In the genomic region with DNA sequence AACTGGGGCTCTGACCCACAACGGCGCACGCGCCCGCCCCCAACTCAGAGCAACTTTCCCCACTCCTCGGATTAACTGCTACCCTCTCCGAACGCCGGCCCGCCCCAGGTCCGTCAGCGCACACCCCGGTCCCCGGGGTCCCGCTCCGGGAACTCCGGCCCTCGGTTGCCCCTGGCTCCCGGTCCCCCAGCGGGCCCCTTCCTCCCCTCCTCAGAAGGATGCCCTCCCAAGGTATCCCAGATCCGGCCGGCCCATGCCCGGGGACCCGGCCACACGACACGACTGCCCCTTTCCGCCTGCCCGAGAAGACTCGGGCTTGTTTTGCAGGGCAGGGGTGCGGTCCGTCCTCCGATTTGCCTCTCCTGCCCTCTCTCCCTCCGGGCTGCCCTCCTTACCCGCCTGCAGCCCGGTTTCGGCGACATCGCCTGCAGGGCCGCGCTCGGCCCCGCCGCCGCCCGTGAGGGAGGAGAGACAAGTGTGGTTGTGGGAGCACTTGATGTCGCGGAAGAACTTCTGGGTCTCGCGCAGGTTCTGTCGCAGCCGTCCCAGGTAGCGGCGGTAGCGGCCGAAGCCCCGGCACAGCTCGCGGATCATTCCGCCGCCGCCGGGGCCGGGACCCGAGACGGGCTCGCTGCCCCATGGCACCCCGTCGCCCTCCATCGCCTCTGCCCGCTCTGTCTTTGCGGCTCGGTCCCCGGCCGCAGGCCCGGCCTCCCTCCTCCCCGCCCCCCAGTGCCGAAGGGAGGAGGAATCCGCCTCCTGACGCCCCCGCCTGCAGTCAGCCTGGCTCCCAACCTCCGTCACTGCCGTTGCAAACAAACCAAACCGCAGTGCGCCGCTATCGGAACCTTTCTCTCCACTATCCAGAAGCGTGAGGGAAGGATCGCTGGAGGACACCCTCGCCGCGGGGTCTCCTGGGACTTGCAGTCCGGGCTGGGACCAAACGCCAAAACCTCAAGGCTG, we compare ENCODE assay signal across 1 cellular context.
A peak's percentile ranks its signal among the peaks of the same experiment; 100 is the strongest.
TF ChIP-seq lines count a peak whose summit lies in the region.

Gene DSTYK (minus strand): TSS at position 827 of the 963 bp plus-strand sequence. CDS start 167 bp downstream, at position 660.

TF ChIP-seq in HepG2, 621 proteins besides CTCF, POLR2A, EP300 and RAD21 (continued from another document and continues in another):
- TF ChIP-seq, protein P1, sequence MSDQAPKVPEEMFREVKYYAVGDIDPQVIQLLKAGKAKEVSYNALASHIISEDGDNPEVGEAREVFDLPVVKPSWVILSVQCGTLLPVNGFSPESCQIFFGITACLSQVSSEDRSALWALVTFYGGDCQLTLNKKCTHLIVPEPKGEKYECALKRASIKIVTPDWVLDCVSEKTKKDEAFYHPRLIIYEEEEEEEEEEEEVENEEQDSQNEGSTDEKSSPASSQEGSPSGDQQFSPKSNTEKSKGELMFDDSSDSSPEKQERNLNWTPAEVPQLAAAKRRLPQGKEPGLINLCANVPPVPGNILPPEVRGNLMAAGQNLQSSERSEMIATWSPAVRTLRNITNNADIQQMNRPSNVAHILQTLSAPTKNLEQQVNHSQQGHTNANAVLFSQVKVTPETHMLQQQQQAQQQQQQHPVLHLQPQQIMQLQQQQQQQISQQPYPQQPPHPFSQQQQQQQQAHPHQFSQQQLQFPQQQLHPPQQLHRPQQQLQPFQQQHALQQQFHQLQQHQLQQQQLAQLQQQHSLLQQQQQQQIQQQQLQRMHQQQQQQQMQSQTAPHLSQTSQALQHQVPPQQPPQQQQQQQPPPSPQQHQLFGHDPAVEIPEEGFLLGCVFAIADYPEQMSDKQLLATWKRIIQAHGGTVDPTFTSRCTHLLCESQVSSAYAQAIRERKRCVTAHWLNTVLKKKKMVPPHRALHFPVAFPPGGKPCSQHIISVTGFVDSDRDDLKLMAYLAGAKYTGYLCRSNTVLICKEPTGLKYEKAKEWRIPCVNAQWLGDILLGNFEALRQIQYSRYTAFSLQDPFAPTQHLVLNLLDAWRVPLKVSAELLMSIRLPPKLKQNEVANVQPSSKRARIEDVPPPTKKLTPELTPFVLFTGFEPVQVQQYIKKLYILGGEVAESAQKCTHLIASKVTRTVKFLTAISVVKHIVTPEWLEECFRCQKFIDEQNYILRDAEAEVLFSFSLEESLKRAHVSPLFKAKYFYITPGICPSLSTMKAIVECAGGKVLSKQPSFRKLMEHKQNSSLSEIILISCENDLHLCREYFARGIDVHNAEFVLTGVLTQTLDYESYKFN (CRISPR knock-in tag; conservative IDR thresholded peaks at IDR 0.05): peak; percentile 64
- TF ChIP-seq ZNF850 (CRISPR knock-in tag; conservative IDR thresholded peaks at IDR 0.05) (no peak), ZNF580 (CRISPR knock-in tag; IDR thresholded peaks at IDR 0.05; ENCODE audit: borderline replicate concordance, low read depth) (peak; percentile 82; the same call in 1 of the 2 replicates), PHF20 (CRISPR knock-in tag; IDR thresholded peaks at IDR 0.05) (peak; percentile 70), ZXDC (CRISPR knock-in tag; IDR thresholded peaks at IDR 0.05) (peak; percentile 62; the same call in 1 of the 2 replicates), ELF3 (CRISPR knock-in tag; IDR thresholded peaks at IDR 0.05) (peak; percentile 60), ZNF619 (CRISPR knock-in tag; IDR thresholded peaks at IDR 0.05) (peak; percentile 73; the same call in 1 of the 2 replicates), POLR2AphosphoS2 (IDR thresholded peaks at IDR 0.05; ENCODE audit: low read depth, low read length) (no peak), EEA1 (CRISPR knock-in tag; IDR thresholded peaks at IDR 0.05; ENCODE audit: borderline replicate concordance) (no peak), ZNF362 (CRISPR knock-in tag; IDR thresholded peaks at IDR 0.05; ENCODE audit: borderline replicate concordance) (no peak; the same call in 1 of the 2 replicates), ZNF572 (CRISPR knock-in tag; IDR thresholded peaks at IDR 0.05) (no peak), ZSCAN25 (CRISPR knock-in tag; IDR thresholded peaks at IDR 0.05) (peak; percentile 77), ZNF709 (CRISPR knock-in tag; IDR thresholded peaks at IDR 0.05) (no peak; the same call in 1 of the 2 replicates), PHB2 (IDR thresholded peaks at IDR 0.05; ENCODE audit: partially characterized antibody) (no peak), CEBPB (IDR thresholded peaks at IDR 0.05; ENCODE audit: borderline replicate concordance, low read depth, low read length) (no peak), ZNF614 (CRISPR knock-in tag; IDR thresholded peaks at IDR 0.05; ENCODE audit: borderline replicate concordance) (peak; percentile 93), KAT7 (CRISPR knock-in tag; IDR thresholded peaks at IDR 0.05; ENCODE audit: borderline replicate concordance) (peak; percentile 97), CENPBD1 (CRISPR knock-in tag; IDR thresholded peaks at IDR 0.05; ENCODE audit: borderline replicate concordance, low read depth) (peak; percentile 63; the same call in 1 of the 2 replicates), SSRP1 (CRISPR knock-in tag; IDR thresholded peaks at IDR 0.05) (0 out of 2 replicates have a peak, but pooled peaks have one; percentile 80), PCBP2 (optimal IDR thresholded peaks at IDR 0.05; ENCODE audit: low read depth, low read length, poor library complexity, severe bottlenecking) (no peak), SP5 (CRISPR knock-in tag; IDR thresholded peaks at IDR 0.05; ENCODE audit: borderline replicate concordance, low read depth) (peak; percentile 22; the same call in 1 of the 2 replicates), MLXIP (CRISPR knock-in tag; IDR thresholded peaks at IDR 0.05; ENCODE audit: borderline replicate concordance) (no peak), GABPA (IDR thresholded peaks at IDR 0.05; ENCODE audit: low read depth, low read length) (peak; percentile 69), GABPA (CRISPR knock-in tag; IDR thresholded peaks at IDR 0.05; ENCODE audit: low read depth) (peak; percentile 92)
- TF ChIP-seq, protein P2, sequence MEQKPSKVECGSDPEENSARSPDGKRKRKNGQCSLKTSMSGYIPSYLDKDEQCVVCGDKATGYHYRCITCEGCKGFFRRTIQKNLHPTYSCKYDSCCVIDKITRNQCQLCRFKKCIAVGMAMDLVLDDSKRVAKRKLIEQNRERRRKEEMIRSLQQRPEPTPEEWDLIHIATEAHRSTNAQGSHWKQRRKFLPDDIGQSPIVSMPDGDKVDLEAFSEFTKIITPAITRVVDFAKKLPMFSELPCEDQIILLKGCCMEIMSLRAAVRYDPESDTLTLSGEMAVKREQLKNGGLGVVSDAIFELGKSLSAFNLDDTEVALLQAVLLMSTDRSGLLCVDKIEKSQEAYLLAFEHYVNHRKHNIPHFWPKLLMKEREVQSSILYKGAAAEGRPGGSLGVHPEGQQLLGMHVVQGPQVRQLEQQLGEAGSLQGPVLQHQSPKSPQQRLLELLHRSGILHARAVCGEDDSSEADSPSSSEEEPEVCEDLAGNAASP (CRISPR knock-in tag; IDR thresholded peaks at IDR 0.05; ENCODE audit: borderline replicate concordance): peak; percentile 35; the same call in 1 of the 2 replicates
- TF ChIP-seq, protein P3, sequence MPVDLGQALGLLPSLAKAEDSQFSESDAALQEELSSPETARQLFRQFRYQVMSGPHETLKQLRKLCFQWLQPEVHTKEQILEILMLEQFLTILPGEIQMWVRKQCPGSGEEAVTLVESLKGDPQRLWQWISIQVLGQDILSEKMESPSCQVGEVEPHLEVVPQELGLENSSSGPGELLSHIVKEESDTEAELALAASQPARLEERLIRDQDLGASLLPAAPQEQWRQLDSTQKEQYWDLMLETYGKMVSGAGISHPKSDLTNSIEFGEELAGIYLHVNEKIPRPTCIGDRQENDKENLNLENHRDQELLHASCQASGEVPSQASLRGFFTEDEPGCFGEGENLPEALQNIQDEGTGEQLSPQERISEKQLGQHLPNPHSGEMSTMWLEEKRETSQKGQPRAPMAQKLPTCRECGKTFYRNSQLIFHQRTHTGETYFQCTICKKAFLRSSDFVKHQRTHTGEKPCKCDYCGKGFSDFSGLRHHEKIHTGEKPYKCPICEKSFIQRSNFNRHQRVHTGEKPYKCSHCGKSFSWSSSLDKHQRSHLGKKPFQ (CRISPR knock-in tag; IDR thresholded peaks at IDR 0.05; ENCODE audit: insufficient replicate concordance): peak; percentile 74
- TF ChIP-seq, protein P4, sequence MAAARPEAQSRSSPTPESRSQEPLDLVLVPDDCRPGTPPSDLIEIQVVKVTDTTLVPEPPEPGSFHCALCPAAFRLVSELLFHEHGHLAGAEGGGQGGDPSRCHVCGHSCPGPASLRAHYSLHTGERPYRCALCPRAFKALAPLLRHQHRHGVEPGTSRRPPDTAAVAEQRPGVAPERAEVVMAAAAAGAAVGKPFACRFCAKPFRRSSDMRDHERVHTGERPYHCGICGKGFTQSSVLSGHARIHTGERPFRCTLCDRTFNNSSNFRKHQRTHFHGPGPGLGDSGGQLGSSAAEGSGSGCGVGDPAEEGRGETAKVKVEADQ (CRISPR knock-in tag; IDR thresholded peaks at IDR 0.05; ENCODE audit: borderline replicate concordance): peak; percentile 29; the same call in 1 of the 2 replicates
- TF ChIP-seq, protein P5, sequence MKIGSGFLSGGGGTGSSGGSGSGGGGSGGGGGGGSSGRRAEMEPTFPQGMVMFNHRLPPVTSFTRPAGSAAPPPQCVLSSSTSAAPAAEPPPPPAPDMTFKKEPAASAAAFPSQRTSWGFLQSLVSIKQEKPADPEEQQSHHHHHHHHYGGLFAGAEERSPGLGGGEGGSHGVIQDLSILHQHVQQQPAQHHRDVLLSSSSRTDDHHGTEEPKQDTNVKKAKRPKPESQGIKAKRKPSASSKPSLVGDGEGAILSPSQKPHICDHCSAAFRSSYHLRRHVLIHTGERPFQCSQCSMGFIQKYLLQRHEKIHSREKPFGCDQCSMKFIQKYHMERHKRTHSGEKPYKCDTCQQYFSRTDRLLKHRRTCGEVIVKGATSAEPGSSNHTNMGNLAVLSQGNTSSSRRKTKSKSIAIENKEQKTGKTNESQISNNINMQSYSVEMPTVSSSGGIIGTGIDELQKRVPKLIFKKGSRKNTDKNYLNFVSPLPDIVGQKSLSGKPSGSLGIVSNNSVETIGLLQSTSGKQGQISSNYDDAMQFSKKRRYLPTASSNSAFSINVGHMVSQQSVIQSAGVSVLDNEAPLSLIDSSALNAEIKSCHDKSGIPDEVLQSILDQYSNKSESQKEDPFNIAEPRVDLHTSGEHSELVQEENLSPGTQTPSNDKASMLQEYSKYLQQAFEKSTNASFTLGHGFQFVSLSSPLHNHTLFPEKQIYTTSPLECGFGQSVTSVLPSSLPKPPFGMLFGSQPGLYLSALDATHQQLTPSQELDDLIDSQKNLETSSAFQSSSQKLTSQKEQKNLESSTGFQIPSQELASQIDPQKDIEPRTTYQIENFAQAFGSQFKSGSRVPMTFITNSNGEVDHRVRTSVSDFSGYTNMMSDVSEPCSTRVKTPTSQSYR (CRISPR knock-in tag; IDR thresholded peaks at IDR 0.05; ENCODE audit: borderline replicate concordance): no peak; the same call in none of the 2 replicates
- TF ChIP-seq, protein P6, sequence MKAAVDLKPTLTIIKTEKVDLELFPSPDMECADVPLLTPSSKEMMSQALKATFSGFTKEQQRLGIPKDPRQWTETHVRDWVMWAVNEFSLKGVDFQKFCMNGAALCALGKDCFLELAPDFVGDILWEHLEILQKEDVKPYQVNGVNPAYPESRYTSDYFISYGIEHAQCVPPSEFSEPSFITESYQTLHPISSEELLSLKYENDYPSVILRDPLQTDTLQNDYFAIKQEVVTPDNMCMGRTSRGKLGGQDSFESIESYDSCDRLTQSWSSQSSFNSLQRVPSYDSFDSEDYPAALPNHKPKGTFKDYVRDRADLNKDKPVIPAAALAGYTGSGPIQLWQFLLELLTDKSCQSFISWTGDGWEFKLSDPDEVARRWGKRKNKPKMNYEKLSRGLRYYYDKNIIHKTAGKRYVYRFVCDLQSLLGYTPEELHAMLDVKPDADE (CRISPR knock-in tag; IDR thresholded peaks at IDR 0.05): no peak
